In genomic region chr4:8240211-8241041, GRCh38 we compare ENCODE assay signal across 25 cellular contexts. TPM values are rescaled to one million over a fixed set of nuclear protein-coding genes. Genes with fewer than 3 reads are reported as not detected.
"Had no signal": no experiment of that assay in that cellular context is flagged by ENCODE, and none has a peak within 500 bp of the region (broad histone marks: within the 10 kb centered on the region; RNA-seq: fewer than 3 reads in every experiment).

No MANE protein-coding gene starts in this region.

- H3K36me3 ChIP-seq: cardiac muscle cell, neutrophil, sigmoid colon, uterus had no signal

- H3K27ac Mint-ChIP-seq: activated B cell treated with CpG ODN at 0.5 μM for 24 hours; activated CD4-positive, alpha-beta memory T cell treated with anti-CD3 and anti-CD28 coated beads for 36 hours; activated CD8-positive, alpha-beta memory T cell treated with anti-CD3 and anti-CD28 coated beads, Interleukin-2, amount 10 ng/mL, durations not matched to agents 7 days and 5 days; activated naive CD8-positive, alpha-beta T cell treated with anti-CD3 and anti-CD28 coated beads, Interleukin-2, amount 10 ng/mL, durations not matched to agents 7 days and 5 days; activated T-helper 17 cell treated with anti-CD3 and anti-CD28 coated beads, Interleukin-2, amount 50 U/mL, for 72 hours; natural killer cell had no signal

- H3K9ac ChIP-seq: parathyroid adenoma had no signal

- H3K9me3 Mint-ChIP-seq: activated B cell treated with CpG ODN at 0.5 μM for 24 hours; activated CD4-positive, alpha-beta memory T cell treated with anti-CD3 and anti-CD28 coated beads for 36 hours; activated naive CD8-positive, alpha-beta T cell treated with anti-CD3 and anti-CD28 coated beads, Interleukin-2, amount 10 ng/mL, durations not matched to agents 7 days and 5 days; activated T-helper 17 cell treated with anti-CD3 and anti-CD28 coated beads, Interleukin-2, amount 50 U/mL, for 72 hours; effector memory CD8-positive, alpha-beta T cell; natural killer cell had no signal

- FAIRE-seq: islet of Langerhans had no signal

- ATAC-seq: activated CD8-positive, alpha-beta memory T cell treated with anti-CD3 and anti-CD28 coated beads, Interleukin-2, amount 10 ng/mL, durations not matched to agents 7 days and 5 days; activated T-helper 17 cell treated with anti-CD3 and anti-CD28 coated beads, Interleukin-2, amount 50 U/mL, for 72 hours; effector memory CD8-positive, alpha-beta T cell; left colon; lower lobe of right lung had no signal

- H3K27me3 ChIP-seq: cardiac muscle cell, esophagus squamous epithelium, hepatocyte, sigmoid colon, uterus had no signal

- H3K36me3 Mint-ChIP-seq: activated CD8-positive, alpha-beta memory T cell treated with anti-CD3 and anti-CD28 coated beads, Interleukin-2, amount 10 ng/mL, durations not matched to agents 7 days and 5 days; activated naive CD8-positive, alpha-beta T cell treated with anti-CD3 and anti-CD28 coated beads, Interleukin-2, amount 10 ng/mL, durations not matched to agents 7 days and 5 days; natural killer cell had no signal

- H3K4me1 Mint-ChIP-seq: activated naive CD8-positive, alpha-beta T cell treated with anti-CD3 and anti-CD28 coated beads, Interleukin-2, amount 10 ng/mL, durations not matched to agents 7 days and 5 days; activated T-helper 17 cell treated with anti-CD3 and anti-CD28 coated beads, Interleukin-2, amount 50 U/mL, for 72 hours; natural killer cell had no signal

- H3K4me3 ChIP-seq: cardiac muscle cell, esophagus squamous epithelium, hepatocyte, lower lobe of right lung, sigmoid colon, spleen, tibial artery, uterus had no signal

- H3K9me3 ChIP-seq: esophagus squamous epithelium, lower lobe of right lung, neutrophil, sigmoid colon, spleen, tibial artery, uterus had no signal

- DNase-seq: activated B cell treated with CpG ODN at 0.5 μM for 24 hours; activated CD4-positive, alpha-beta memory T cell treated with anti-CD3 and anti-CD28 coated beads for 36 hours; activated CD4-positive, alpha-beta T cell treated with anti-CD3 and anti-CD28 coated beads for 4 hours; activated CD8-positive, alpha-beta memory T cell treated with anti-CD3 and anti-CD28 coated beads, Interleukin-2, amount 10 ng/mL, durations not matched to agents 7 days and 5 days; activated naive CD4-positive, alpha-beta T cell; activated naive CD8-positive, alpha-beta T cell treated with anti-CD3 and anti-CD28 coated beads, Interleukin-2, amount 10 ng/mL, durations not matched to agents 7 days and 5 days; activated T-cell treated with anti-CD3 and anti-CD28 coated beads, Interleukin-2, amount 50 U/mL, for 1 hour; amygdala; effector memory CD8-positive, alpha-beta T cell; esophagus squamous epithelium; left colon; lower lobe of right lung; natural killer cell; sigmoid colon; stimulated activated naive CD4-positive, alpha-beta T cell; T-helper 2 cell; tibial artery; uterus had no signal

- H3K4me1 ChIP-seq: parathyroid adenoma had no signal

- H3K4me3 Mint-ChIP-seq: activated B cell treated with CpG ODN at 0.5 μM for 24 hours; activated CD4-positive, alpha-beta memory T cell treated with anti-CD3 and anti-CD28 coated beads for 36 hours; activated CD8-positive, alpha-beta memory T cell treated with anti-CD3 and anti-CD28 coated beads, Interleukin-2, amount 10 ng/mL, durations not matched to agents 7 days and 5 days; activated naive CD8-positive, alpha-beta T cell treated with anti-CD3 and anti-CD28 coated beads, Interleukin-2, amount 10 ng/mL, durations not matched to agents 7 days and 5 days; activated T-helper 17 cell treated with anti-CD3 and anti-CD28 coated beads, Interleukin-2, amount 50 U/mL, for 72 hours; effector memory CD8-positive, alpha-beta T cell; natural killer cell had no signal

- H3K27ac ChIP-seq: cardiac muscle cell, esophagus squamous epithelium, hepatocyte, lower lobe of right lung, neutrophil, parathyroid adenoma, sigmoid colon, tibial artery, uterus had no signal

- H3K27me3 Mint-ChIP-seq: activated B cell treated with CpG ODN at 0.5 μM for 24 hours; activated CD4-positive, alpha-beta memory T cell treated with anti-CD3 and anti-CD28 coated beads for 36 hours; activated CD8-positive, alpha-beta memory T cell treated with anti-CD3 and anti-CD28 coated beads, Interleukin-2, amount 10 ng/mL, durations not matched to agents 7 days and 5 days; activated naive CD8-positive, alpha-beta T cell treated with anti-CD3 and anti-CD28 coated beads, Interleukin-2, amount 10 ng/mL, durations not matched to agents 7 days and 5 days; activated T-helper 17 cell treated with anti-CD3 and anti-CD28 coated beads, Interleukin-2, amount 50 U/mL, for 72 hours had no signal

RNA-seq across cellular contexts. Expression of gene HTRA3, which starts 29.1 kb away (rescaled TPM):
- total RNA-seq: activated B cell treated with CpG ODN at 0.5 μM for 24 hours; activated CD4-positive, alpha-beta memory T cell treated with anti-CD3 and anti-CD28 coated beads for 36 hours; activated CD8-positive, alpha-beta memory T cell treated with anti-CD3 and anti-CD28 coated beads, Interleukin-2, amount 10 ng/mL, durations not matched to agents 7 days and 5 days; activated naive CD8-positive, alpha-beta T cell treated with anti-CD3 and anti-CD28 coated beads, Interleukin-2, amount 10 ng/mL, durations not matched to agents 7 days and 5 days; activated T-helper 17 cell treated with anti-CD3 and anti-CD28 coated beads, Interleukin-2, amount 50 U/mL, for 72 hours; natural killer cell had no signal
